17 cellular contexts compared by ENCODE assay signal in genomic region chr2:43186321-43186678, GRCh38. TPM values are rescaled to one million over a fixed set of nuclear protein-coding genes. Genes with fewer than 3 reads are reported as not detected.
A peak's percentile ranks its signal among the peaks of the same experiment; 100 is the strongest.
DNase-seq lines count a peak whose midpoint lies in the region; ATAC-seq, FAIRE-seq and TF ChIP-seq lines count a peak whose summit lies in the region.
"Had no signal": no experiment of that assay in that cellular context is flagged by ENCODE, and none has a peak within 500 bp of the region (broad histone marks: within the 10 kb centered on the region; RNA-seq: fewer than 3 reads in every experiment).

No MANE protein-coding gene starts in this region.

- no peak for TF ChIP-seq EP300 in K562 (IDR thresholded peaks at IDR 0.05; ENCODE audit: low read length)

- no peak for ATAC-seq in HCT116
- no peak for ATAC-seq in K562
- no peak for ATAC-seq in GM21717 (IDR thresholded peaks at IDR 0.05; ENCODE audit: unreplicated experiment)
- ATAC-seq: naive thymus-derived CD8-positive, alpha-beta T cell had no signal

- H3K79me2 ChIP-seq in HCT116 (ENCODE audit: insufficient read depth, low read length) (no peaks in the 10 kb centered on the region), K562 (ENCODE audit: control insufficient read depth, insufficient read depth, low read length) (no peaks in the 10 kb centered on the region)

- H3K27me3 ChIP-seq in BLaER1 treated with 17β-estradiol and CSF1 and Interleukin-3, amounts not matched to agents 10 nM and 100 nM: no peaks in the 10 kb centered on the region
- H3K27me3 ChIP-seq in HCT116 (ENCODE audit: insufficient read depth, low read length): no peaks in the 10 kb centered on the region
- H3K27me3 ChIP-seq in K562 (ENCODE audit: control insufficient read depth in 2 of 2, insufficient read depth in 2 of 2, low read length in 2 of 2): no peaks in the 10 kb centered on the region
- H3K27me3 ChIP-seq in muscle layer of duodenum (ENCODE audit: low read depth, low read length): no peaks in the 10 kb centered on the region

- POLR2A ChIA-PET in HCT116 (lab: Charles Lee): no interaction called here
- POLR2A ChIA-PET in K562 (lab: Yijun Ruan, JAX): interaction anchor here (0.7 to 1.2 kb wide), 2 partner anchors 36 to 376 kb away, joined by 3 read pairs; no protein-coding TSS in a partner anchor

- H3K9me3 ChIP-seq in BLaER1 treated with 17β-estradiol and CSF1 and Interleukin-3, amounts not matched to agents 10 nM and 100 nM (replicated peaks in 1 of 11): no peaks in the 10 kb centered on the region; a peak in 2 of 22 replicates
- H3K9me3 ChIP-seq in HCT116 (ENCODE audit: control insufficient read depth in 1 of 2, insufficient read depth in 1 of 2, low read depth in 1 of 2, low read length in 2 of 2) (no peaks in the 10 kb centered on the region), K562 (replicated peaks; ENCODE audit: control insufficient read depth, insufficient read depth, low read depth, low read length) (no peaks in the 10 kb centered on the region), muscle layer of duodenum (ENCODE audit: control insufficient read depth in 1 of 2, low read length in 2 of 2) (no peaks in the 10 kb centered on the region)
- H3K9me3 ChIP-seq: SJCRH30 had no signal

- no peak for TF ChIP-seq CTCF in HCT116 (IDR thresholded peaks at IDR 0.05 in 2 of 3, conservative IDR thresholded peaks at IDR 0.05 in 1 of 3; ENCODE audit: borderline replicate concordance in 1 of 3, insufficient read depth in 1 of 3, low read depth in 2 of 3, low read length in 2 of 3)
- no peak for TF ChIP-seq CTCF in K562 (IDR thresholded peaks at IDR 0.05 in 2 of 3, conservative IDR thresholded peaks at IDR 0.05 in 1 of 3; ENCODE audit: insufficient read depth in 2 of 3, low read depth in 1 of 3, low read length in 3 of 3)
- TF ChIP-seq CTCF in GM10266 (IDR thresholded peaks at IDR 0.05; ENCODE audit: control insufficient read depth, insufficient read depth, low read depth, missing control alignments): no peak
- TF ChIP-seq CTCF in GM13976 (IDR thresholded peaks at IDR 0.05; ENCODE audit: borderline replicate concordance, control extremely low read depth, extremely low read depth, insufficient read depth, missing control alignments): no peak

- no peak overlapping the region; a peak in 1 of 20 replicates for H3K4me3 ChIP-seq in BLaER1 treated with 17β-estradiol and CSF1 and Interleukin-3, amounts not matched to agents 10 nM and 100 nM
- no peak overlapping the region for H3K4me3 ChIP-seq in HCT116 (replicated peaks in 1 of 2; ENCODE audit: low read depth in 1 of 2, low read length in 2 of 2)
- no peak overlapping the region for H3K4me3 ChIP-seq in K562
- no peak overlapping the region for H3K4me3 ChIP-seq in muscle layer of duodenum (ENCODE audit: low read depth in 1 of 2, low read length in 2 of 2)
- H3K4me3 ChIP-seq: SJCRH30 had no signal

- H3K9me2 ChIP-seq in HCT116 (ENCODE audit: insufficient read depth): no peaks in the 10 kb centered on the region

- no peak for DNase-seq in HCT116 (ENCODE audit: low read depth, low spot score)
- no peak for DNase-seq in K562 (ENCODE audit: extremely low read depth in 1 of 4, low spot score in 3 of 4)
- DNase-seq in GM10266 (ENCODE audit: extremely low spot score): no peak
- DNase-seq in GM13976 (ENCODE audit: low spot score): no peak
- no peak for DNase-seq in stimulated activated CD4-positive, alpha-beta T cell treated with anti-CD3 and anti-CD28 coated beads, Interleukin-1b, Interleukin-23, amount 100 ng/mL, for 48 hours
- DNase-seq: activated CD4-positive, alpha-beta T cell treated with anti-CD3 and anti-CD28 coated beads for 1 hour; amniotic stem cell; GDM1; hypothalamus; left cardiac atrium; naive thymus-derived CD8-positive, alpha-beta T cell; NCI-H1694 treated with DMSO at 0.1 percent for 48 hours; NCI-H510A; SJCRH30 had no signal

- no peak for TF ChIP-seq RAD21 in HCT116 (IDR thresholded peaks at IDR 0.05; ENCODE audit: low read depth)
- no peak for TF ChIP-seq RAD21 in K562 (CRISPR knock-in tag; conservative IDR thresholded peaks at IDR 0.05 in 1 of 2, IDR thresholded peaks at IDR 0.05 in 1 of 2)

- FAIRE-seq in K562 (lab: Jason Lieb, UNC): no peak

- intact Hi-C loops in HCT116 (cut with micrococcal nuclease): no loop called here
- intact Hi-C loops in K562 (cut with micrococcal nuclease): no loop called here

- H3K4me1 ChIP-seq in BLaER1 treated with 17β-estradiol and CSF1 and Interleukin-3, amounts not matched to agents 10 nM and 100 nM: peaks cover 53 to 94% (median 80%) of the 10 kb centered on the region in 10 experiments
- H3K4me1 ChIP-seq in HCT116 (ENCODE audit: control insufficient read depth in 1 of 2, insufficient read depth in 2 of 2, low read length in 2 of 2): peaks cover 21 to 50% of the 10 kb centered on the region in 2 experiments
- peaks cover 53 to 55% of the 10 kb centered on the region in 2 experiments for H3K4me1 ChIP-seq in K562 (replicated peaks in 1 of 2; ENCODE audit: control insufficient read depth in 2 of 2, insufficient read depth in 2 of 2, low read length in 2 of 2)
- peaks cover 0 to 3% of the 10 kb centered on the region in 2 donors for H3K4me1 ChIP-seq in muscle layer of duodenum (ENCODE audit: control insufficient read depth in 1 of 2, insufficient read depth in 2 of 2, low read length in 2 of 2)
- H3K4me1 ChIP-seq: SJCRH30 had no signal

- peaks cover 0 to 63% (median 10%) of the 10 kb centered on the region in 11 experiments; a peak in 10 of 22 replicates for H3K36me3 ChIP-seq in BLaER1 treated with 17β-estradiol and CSF1 and Interleukin-3, amounts not matched to agents 10 nM and 100 nM
- H3K36me3 ChIP-seq in HCT116 (ENCODE audit: control insufficient read depth in 1 of 2, insufficient read depth in 2 of 2, low read length in 2 of 2) (no peaks in the 10 kb centered on the region), K562 (ENCODE audit: control insufficient read depth, insufficient read depth, low read length) (no peaks in the 10 kb centered on the region), muscle layer of duodenum (ENCODE audit: control insufficient read depth in 1 of 2, insufficient read depth in 2 of 2, low read length in 2 of 2) (no peaks in the 10 kb centered on the region)
- H3K36me3 ChIP-seq: SJCRH30 had no signal

- RAD21 ChIA-PET in HCT116 (lab: Charles Lee; ENCODE audit: low non-redundant PET in 1 of 2, low total read pairs in 2 of 2, uncharacterized antibody in 2 of 2, unreplicated experiment in 2 of 2): interaction anchor here in 1 of 2 experiments (1.0 kb wide), 1 partner anchor 40 kb away, joined by 3 read pairs; the partner anchor contains the start of gene ZFP36L2

- H3K9me1 ChIP-seq in K562 (ENCODE audit: control insufficient read depth, insufficient read depth, low read length): no peaks in the 10 kb centered on the region

- WGBS in K562 (ENCODE audit: insufficient coverage, low coverage, missing lambda C conversion rate): 76% methylated on average over 4 of the region's 6 CpGs

- H4K20me1 ChIP-seq in BLaER1 treated with 17β-estradiol and CSF1 and Interleukin-3, amounts not matched to agents 10 nM and 100 nM: peaks cover 0 to 98% (median 0%) of the 10 kb centered on the region in 11 experiments; a peak in 3 of 22 replicates
- no peaks in the 10 kb centered on the region for H4K20me1 ChIP-seq in HCT116 (ENCODE audit: insufficient read depth)
- no peaks in the 10 kb centered on the region for H4K20me1 ChIP-seq in K562 (replicated peaks; ENCODE audit: control insufficient read depth, insufficient read depth, low read length)

- no TSS peak for BruUV-seq in HCT116 (replicated peaks; lab: Mats Ljungman, UMichigan)
- BruUV-seq in K562 (replicated peaks; lab: Mats Ljungman, UMichigan): no TSS peak

- peak overlapping the region; percentile 64 to 95 (median 76) for H3K4me2 ChIP-seq in BLaER1 treated with 17β-estradiol and CSF1 and Interleukin-3, amounts not matched to agents 10 nM and 100 nM
- peak overlapping the region; percentile 73; the same call in 1 of the 2 replicates for H3K4me2 ChIP-seq in HCT116 (ENCODE audit: low read length)
- peak overlapping the region; percentile 3; the same call in 1 of the 2 replicates for H3K4me2 ChIP-seq in K562 (ENCODE audit: insufficient read depth, low read length)

- TF ChIP-seq POLR2A in HCT116 (IDR thresholded peaks at IDR 0.05; ENCODE audit: borderline replicate concordance, extremely low read depth, insufficient read depth, insufficient read length) (no peak), K562 (conservative IDR thresholded peaks at IDR 0.05) (no peak)

- in situ Hi-C loops in K562 (cut with MboI): no loop called here
- in situ Hi-C loops in GM13976 (cut with MboI; ENCODE audit: low sequenced_read_pairs, unreplicated experiment): no loop called here

- peak overlapping the region; percentile 29 to 75 (median 65); a peak in 20 of 22 replicates for H3K27ac ChIP-seq in BLaER1 treated with 17β-estradiol and CSF1 and Interleukin-3, amounts not matched to agents 10 nM and 100 nM
- peak overlapping the region; percentile 51; the same call in 1 of the 2 replicates for H3K27ac ChIP-seq in HCT116 (ENCODE audit: low read depth, low read length)
- peak overlapping the region; percentile 40 for H3K27ac ChIP-seq in K562 (ENCODE audit: extremely low read depth, low read depth, low read length)
- peak overlapping the region; percentile 23 for H3K27ac ChIP-seq in muscle layer of duodenum (ENCODE audit: low read length)
- H3K27ac ChIP-seq: SJCRH30 had no signal

- peak overlapping the region; percentile 17 to 67 (median 56); a peak in 20 of 22 replicates for H3K9ac ChIP-seq in BLaER1 treated with 17β-estradiol and CSF1 and Interleukin-3, amounts not matched to agents 10 nM and 100 nM
- no peak overlapping the region for H3K9ac ChIP-seq in HCT116 (ENCODE audit: low read length)
- H3K9ac ChIP-seq in K562 (ENCODE audit: insufficient read depth in 1 of 2, low read depth in 2 of 2, low read length in 2 of 2): peak overlapping the region; percentile 50 to 81

- CTCF ChIA-PET in HCT116 (lab: Charles Lee): no interaction called here
- CTCF ChIA-PET in K562 (lab: Yijun Ruan, JAX; ENCODE audit: low intra/inter-chr PET ratio): no interaction called here

- H2AFZ ChIP-seq in HCT116 (ENCODE audit: low read depth, low read length, poor library complexity, severe bottlenecking): no peak overlapping the region
- H2AFZ ChIP-seq in K562 (ENCODE audit: low read depth, low read length): peak overlapping the region; percentile 66

RNA-seq across cellular contexts. Expression of gene ZFP36L2, which starts 40.1 kb away (rescaled TPM):
- 30.3 TPM for total RNA-seq in HCT116 (2021; ENCODE audit: unreplicated experiment)
- polyA plus RNA-seq in HCT116 (2012): 15.7 and 29.3 TPM in 2 replicates
- 9.5 and 13.7 TPM in 2 replicates for total RNA-seq in K562 (2011; cell fraction: chromatin; rRNA removed; ENCODE audit: low replicate concordance)
- 9.7 and 10.2 TPM in 2 replicates for total RNA-seq in K562 (2011; cell fraction: nucleolus; rRNA removed)
- 11.8 and 19.4 TPM in 2 replicates for total RNA-seq in K562 (2011; cell fraction: nucleoplasm; rRNA removed)
- total RNA-seq in K562 (2014; rRNA removed): 4.1 and 6.2 TPM in 2 replicates
- total RNA-seq in K562 (2014; rRNA removed; fragmentation: Illumina TruSeq; extraction: Trizol): 6.2 and 6.4 TPM in 2 replicates
- 6.6 and 7.9 TPM in 2 replicates for total RNA-seq in K562 (2015; rRNA removed; fragmentation: Illumina TruSeq; extraction: Trizol)
- 60.6 and 62.1 TPM in 2 replicates for total RNA-seq in K562 (2021)
- 6.5 and 11.7 TPM in 2 replicates for polyA plus RNA-seq in K562 (2011; rRNA removed)
- polyA plus RNA-seq in K562 (2011; cell fraction: cytosol; rRNA removed): 3.1 and 12.8 TPM in 2 replicates
- 6.0 and 19.0 TPM in 2 replicates for polyA plus RNA-seq in K562 (2011; cell fraction: nucleus; rRNA removed)
- 27.2 and 38.8 TPM in 2 replicates for polyA plus RNA-seq in K562 (2012)
- 20.0 and 20.3 TPM in 2 replicates for polyA plus RNA-seq in K562 (2014; fragmentation: Illumina TruSeq; extraction: Trizol)
- 10 to 100 TPM; 32.4 to 42.8 TPM for polyA plus RNA-seq in K562 (2014; fragmentation: Nextera tagmentation; extraction: Ambion mirVana)
- 21.8 and 23.7 TPM in 2 replicates for polyA plus RNA-seq in K562 (2014; rRNA removed)
- 4.3 and 5.1 TPM in 2 replicates for polyA minus RNA-seq in K562 (2011; rRNA and poly(A)+ RNA removed)
- polyA minus RNA-seq in K562 (2011; cell fraction: cytosol; rRNA and poly(A)+ RNA removed): 17.1 and 23.8 TPM in 2 replicates
- 6.4 and 8.1 TPM in 2 replicates for polyA minus RNA-seq in K562 (2011; cell fraction: nucleus; rRNA and poly(A)+ RNA removed)

Comparison
In these comparisons a context has a peak if more than half of its experiments do, and no peak if none do; other contexts are left out.
1. H3K4me2 ChIP-seq: peak in every context shown above with its lines; median percentile 76 in BLaER1 treated with 17β-estradiol and CSF1 and Interleukin-3, amounts not matched to agents 10 nM and 100 nM; 73 in HCT116; 3 in K562.